Comparison of ENCODE assay signal across 1 cellular context in genomic region chr19:14136509-14137281, GRCh38.
TF ChIP-seq lines count a peak whose summit lies in the region.

Gene ASF1B, minus strand, starts transcription at chr19:14136589. Its CDS starts 133 bp downstream, at chr19:14136456.

TF ChIP-seq in K562, 482 proteins besides CTCF, POLR2A, EP300 and RAD21 (continued from another document and continues in another):
- TF ChIP-seq ZMIZ1 (IDR thresholded peaks at IDR 0.05; ENCODE audit: low read depth in 2 of 2, low read length in 2 of 2), result peak in 1 of 2 experiments; percentile 44; a peak in 1 of 4 replicates
- TF ChIP-seq FOXA1 (IDR thresholded peaks at IDR 0.05; ENCODE audit: borderline replicate concordance), result no peak
- peak; percentile 92; the same call in 1 of the 2 replicates for TF ChIP-seq GTF2E2 (tag; IDR thresholded peaks at IDR 0.05)
- TF ChIP-seq CHD2 (IDR thresholded peaks at IDR 0.05; ENCODE audit: low read depth, low read length), result peak; percentile 74
- peak; percentile 2 for TF ChIP-seq RBBP5 (IDR thresholded peaks at IDR 0.05; ENCODE audit: borderline replicate concordance, insufficient read depth, low read length, poor library complexity, severe bottlenecking)
- TF ChIP-seq ETV1 (tag; conservative IDR thresholded peaks at IDR 0.05; ENCODE audit: low read depth), result 0 out of 2 replicates have a peak, but pooled peaks have one; percentile 58
- TF ChIP-seq DMBX1 (CRISPR knock-in tag; IDR thresholded peaks at IDR 0.05; ENCODE audit: borderline replicate concordance), result no peak
- TF ChIP-seq ZNF589 (CRISPR knock-in tag; IDR thresholded peaks at IDR 0.05; ENCODE audit: low read depth), result peak; percentile 55; the same call in 1 of the 2 replicates
- no peak for TF ChIP-seq HIVEP1 (CRISPR knock-in tag; IDR thresholded peaks at IDR 0.05)
- no peak for TF ChIP-seq MYNN (IDR thresholded peaks at IDR 0.05)
- TF ChIP-seq MYNN (CRISPR knock-in tag; IDR thresholded peaks at IDR 0.05), result no peak
- no peak for TF ChIP-seq SRSF9 (IDR thresholded peaks at IDR 0.05; ENCODE audit: borderline replicate concordance, low read depth, low read length)
- no peak for TF ChIP-seq SMAD4 (CRISPR knock-in tag; conservative IDR thresholded peaks at IDR 0.05)
- no peak for TF ChIP-seq ZNF133 (CRISPR knock-in tag; IDR thresholded peaks at IDR 0.05)
- no peak for TF ChIP-seq KDM1A (IDR thresholded peaks at IDR 0.05)
- peak; percentile 97 for TF ChIP-seq TBP (optimal IDR thresholded peaks at IDR 0.05; ENCODE audit: low read depth, low read length)
- TF ChIP-seq MLLT1 (IDR thresholded peaks at IDR 0.05), result peak; percentile 57 to 87; a peak in 3 of 4 replicates
- no peak for TF ChIP-seq GTF3C2 (IDR thresholded peaks at IDR 0.05; ENCODE audit: borderline replicate concordance, extremely low read depth, insufficient read length)
- TF ChIP-seq SPI1 (IDR thresholded peaks at IDR 0.05; ENCODE audit: borderline replicate concordance, low read depth, low read length), result peak; percentile 79
- peak; percentile 40 for TF ChIP-seq PHF20 (IDR thresholded peaks at IDR 0.05; ENCODE audit: partially characterized antibody)
- peak; percentile 85; the same call in 1 of the 2 replicates for TF ChIP-seq POLR2AphosphoS5 (IDR thresholded peaks at IDR 0.05; ENCODE audit: control insufficient read depth, insufficient read depth, low read depth, low read length)
- TF ChIP-seq CBX2 (IDR thresholded peaks at IDR 0.05; ENCODE audit: insufficient read depth, low read length, poor library complexity, severe bottlenecking), result no peak
- no peak for TF ChIP-seq ELK3 (CRISPR knock-in tag; IDR thresholded peaks at IDR 0.05)
- TF ChIP-seq FOXJ2 (tag; IDR thresholded peaks at IDR 0.05), result no peak
- TF ChIP-seq UBTF (IDR thresholded peaks at IDR 0.05; ENCODE audit: borderline replicate concordance in 1 of 2, low read depth in 2 of 2, low read length in 2 of 2), result no peak
- TF ChIP-seq TAF9B (IDR thresholded peaks at IDR 0.05; ENCODE audit: partially characterized antibody), result no peak
- TF ChIP-seq PCBP1 (IDR thresholded peaks at IDR 0.05; ENCODE audit: low read depth, low read length, poor library complexity, severe bottlenecking), result peak; percentile 71
- no peak for TF ChIP-seq RAD51 (IDR thresholded peaks at IDR 0.05; ENCODE audit: borderline replicate concordance, low read depth)
- peak; percentile 63 for TF ChIP-seq BCOR (IDR thresholded peaks at IDR 0.05)
- no peak for TF ChIP-seq MXD1 (CRISPR knock-in tag; IDR thresholded peaks at IDR 0.05; ENCODE audit: borderline replicate concordance, poor library complexity, severe bottlenecking)
- TF ChIP-seq PRDM10 (IDR thresholded peaks at IDR 0.05; ENCODE audit: partially characterized antibody), result peak; percentile 71
- no peak for TF ChIP-seq THAP12 (CRISPR knock-in tag; IDR thresholded peaks at IDR 0.05)
- peak; percentile 50; the same call in 1 of the 2 replicates for TF ChIP-seq CREB1 (IDR thresholded peaks at IDR 0.05)
- peak; percentile 65; the same call in 1 of the 2 replicates for TF ChIP-seq CREB1 (CRISPR knock-in tag; IDR thresholded peaks at IDR 0.05)
- TF ChIP-seq STAG1 (CRISPR knock-in tag; IDR thresholded peaks at IDR 0.05; ENCODE audit: borderline replicate concordance), result peak; percentile 43; the same call in 1 of the 2 replicates
- TF ChIP-seq CC2D1A (IDR thresholded peaks at IDR 0.05), result peak; percentile 34; the same call in 1 of the 2 replicates
- no peak for TF ChIP-seq ZNF274 (IDR thresholded peaks at IDR 0.05; ENCODE audit: borderline replicate concordance, low read depth, low read length)
